1 cellular context compared by ENCODE assay signal in the genomic region with DNA sequence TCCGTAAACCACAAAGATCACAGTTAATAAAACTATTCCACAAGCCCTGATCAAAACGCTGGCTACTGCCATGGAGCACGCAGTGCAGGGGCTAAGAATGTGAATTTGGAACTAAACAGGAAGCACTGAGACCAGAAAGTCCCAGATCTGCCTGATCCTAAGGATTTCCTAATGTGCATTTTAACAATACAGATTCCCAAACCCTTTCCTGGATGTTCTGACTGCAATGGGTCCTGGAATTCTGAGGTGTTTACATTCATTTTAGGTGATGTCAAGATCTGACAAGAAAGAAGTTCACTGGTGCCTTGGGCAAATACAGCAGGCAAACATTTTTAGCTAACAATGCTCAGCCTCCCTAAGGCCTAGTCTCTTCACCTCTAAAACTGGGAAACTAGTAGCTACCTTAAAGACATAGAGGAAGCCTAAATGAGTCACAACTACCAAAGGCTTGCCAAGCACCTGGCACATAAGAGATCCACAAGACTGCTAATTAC.
A peak's percentile ranks its signal among the peaks of the same experiment; 100 is the strongest.
TF ChIP-seq lines count a peak whose summit lies in the region.

No MANE protein-coding gene starts in this region.

TF ChIP-seq in HepG2, 621 proteins besides CTCF, POLR2A, EP300 and RAD21 (continued from another document and continues in another):
- TF ChIP-seq, protein P1, sequence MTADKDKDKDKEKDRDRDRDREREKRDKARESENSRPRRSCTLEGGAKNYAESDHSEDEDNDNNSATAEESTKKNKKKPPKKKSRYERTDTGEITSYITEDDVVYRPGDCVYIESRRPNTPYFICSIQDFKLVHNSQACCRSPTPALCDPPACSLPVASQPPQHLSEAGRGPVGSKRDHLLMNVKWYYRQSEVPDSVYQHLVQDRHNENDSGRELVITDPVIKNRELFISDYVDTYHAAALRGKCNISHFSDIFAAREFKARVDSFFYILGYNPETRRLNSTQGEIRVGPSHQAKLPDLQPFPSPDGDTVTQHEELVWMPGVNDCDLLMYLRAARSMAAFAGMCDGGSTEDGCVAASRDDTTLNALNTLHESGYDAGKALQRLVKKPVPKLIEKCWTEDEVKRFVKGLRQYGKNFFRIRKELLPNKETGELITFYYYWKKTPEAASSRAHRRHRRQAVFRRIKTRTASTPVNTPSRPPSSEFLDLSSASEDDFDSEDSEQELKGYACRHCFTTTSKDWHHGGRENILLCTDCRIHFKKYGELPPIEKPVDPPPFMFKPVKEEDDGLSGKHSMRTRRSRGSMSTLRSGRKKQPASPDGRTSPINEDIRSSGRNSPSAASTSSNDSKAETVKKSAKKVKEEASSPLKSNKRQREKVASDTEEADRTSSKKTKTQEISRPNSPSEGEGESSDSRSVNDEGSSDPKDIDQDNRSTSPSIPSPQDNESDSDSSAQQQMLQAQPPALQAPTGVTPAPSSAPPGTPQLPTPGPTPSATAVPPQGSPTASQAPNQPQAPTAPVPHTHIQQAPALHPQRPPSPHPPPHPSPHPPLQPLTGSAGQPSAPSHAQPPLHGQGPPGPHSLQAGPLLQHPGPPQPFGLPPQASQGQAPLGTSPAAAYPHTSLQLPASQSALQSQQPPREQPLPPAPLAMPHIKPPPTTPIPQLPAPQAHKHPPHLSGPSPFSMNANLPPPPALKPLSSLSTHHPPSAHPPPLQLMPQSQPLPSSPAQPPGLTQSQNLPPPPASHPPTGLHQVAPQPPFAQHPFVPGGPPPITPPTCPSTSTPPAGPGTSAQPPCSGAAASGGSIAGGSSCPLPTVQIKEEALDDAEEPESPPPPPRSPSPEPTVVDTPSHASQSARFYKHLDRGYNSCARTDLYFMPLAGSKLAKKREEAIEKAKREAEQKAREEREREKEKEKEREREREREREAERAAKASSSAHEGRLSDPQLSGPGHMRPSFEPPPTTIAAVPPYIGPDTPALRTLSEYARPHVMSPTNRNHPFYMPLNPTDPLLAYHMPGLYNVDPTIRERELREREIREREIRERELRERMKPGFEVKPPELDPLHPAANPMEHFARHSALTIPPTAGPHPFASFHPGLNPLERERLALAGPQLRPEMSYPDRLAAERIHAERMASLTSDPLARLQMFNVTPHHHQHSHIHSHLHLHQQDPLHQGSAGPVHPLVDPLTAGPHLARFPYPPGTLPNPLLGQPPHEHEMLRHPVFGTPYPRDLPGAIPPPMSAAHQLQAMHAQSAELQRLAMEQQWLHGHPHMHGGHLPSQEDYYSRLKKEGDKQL (CRISPR knock-in tag; IDR thresholded peaks at IDR 0.05; ENCODE audit: low read depth): 0 out of 2 replicates have a peak, but pooled peaks have one; percentile 15
- no peak for TF ChIP-seq GATAD1 (CRISPR knock-in tag; IDR thresholded peaks at IDR 0.05)
- TF ChIP-seq, protein P2, sequence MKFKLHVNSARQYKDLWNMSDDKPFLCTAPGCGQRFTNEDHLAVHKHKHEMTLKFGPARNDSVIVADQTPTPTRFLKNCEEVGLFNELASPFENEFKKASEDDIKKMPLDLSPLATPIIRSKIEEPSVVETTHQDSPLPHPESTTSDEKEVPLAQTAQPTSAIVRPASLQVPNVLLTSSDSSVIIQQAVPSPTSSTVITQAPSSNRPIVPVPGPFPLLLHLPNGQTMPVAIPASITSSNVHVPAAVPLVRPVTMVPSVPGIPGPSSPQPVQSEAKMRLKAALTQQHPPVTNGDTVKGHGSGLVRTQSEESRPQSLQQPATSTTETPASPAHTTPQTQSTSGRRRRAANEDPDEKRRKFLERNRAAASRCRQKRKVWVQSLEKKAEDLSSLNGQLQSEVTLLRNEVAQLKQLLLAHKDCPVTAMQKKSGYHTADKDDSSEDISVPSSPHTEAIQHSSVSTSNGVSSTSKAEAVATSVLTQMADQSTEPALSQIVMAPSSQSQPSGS (CRISPR knock-in tag; IDR thresholded peaks at IDR 0.05): peak; percentile 75; the same call in 1 of the 2 replicates
- TF ChIP-seq, protein P3, sequence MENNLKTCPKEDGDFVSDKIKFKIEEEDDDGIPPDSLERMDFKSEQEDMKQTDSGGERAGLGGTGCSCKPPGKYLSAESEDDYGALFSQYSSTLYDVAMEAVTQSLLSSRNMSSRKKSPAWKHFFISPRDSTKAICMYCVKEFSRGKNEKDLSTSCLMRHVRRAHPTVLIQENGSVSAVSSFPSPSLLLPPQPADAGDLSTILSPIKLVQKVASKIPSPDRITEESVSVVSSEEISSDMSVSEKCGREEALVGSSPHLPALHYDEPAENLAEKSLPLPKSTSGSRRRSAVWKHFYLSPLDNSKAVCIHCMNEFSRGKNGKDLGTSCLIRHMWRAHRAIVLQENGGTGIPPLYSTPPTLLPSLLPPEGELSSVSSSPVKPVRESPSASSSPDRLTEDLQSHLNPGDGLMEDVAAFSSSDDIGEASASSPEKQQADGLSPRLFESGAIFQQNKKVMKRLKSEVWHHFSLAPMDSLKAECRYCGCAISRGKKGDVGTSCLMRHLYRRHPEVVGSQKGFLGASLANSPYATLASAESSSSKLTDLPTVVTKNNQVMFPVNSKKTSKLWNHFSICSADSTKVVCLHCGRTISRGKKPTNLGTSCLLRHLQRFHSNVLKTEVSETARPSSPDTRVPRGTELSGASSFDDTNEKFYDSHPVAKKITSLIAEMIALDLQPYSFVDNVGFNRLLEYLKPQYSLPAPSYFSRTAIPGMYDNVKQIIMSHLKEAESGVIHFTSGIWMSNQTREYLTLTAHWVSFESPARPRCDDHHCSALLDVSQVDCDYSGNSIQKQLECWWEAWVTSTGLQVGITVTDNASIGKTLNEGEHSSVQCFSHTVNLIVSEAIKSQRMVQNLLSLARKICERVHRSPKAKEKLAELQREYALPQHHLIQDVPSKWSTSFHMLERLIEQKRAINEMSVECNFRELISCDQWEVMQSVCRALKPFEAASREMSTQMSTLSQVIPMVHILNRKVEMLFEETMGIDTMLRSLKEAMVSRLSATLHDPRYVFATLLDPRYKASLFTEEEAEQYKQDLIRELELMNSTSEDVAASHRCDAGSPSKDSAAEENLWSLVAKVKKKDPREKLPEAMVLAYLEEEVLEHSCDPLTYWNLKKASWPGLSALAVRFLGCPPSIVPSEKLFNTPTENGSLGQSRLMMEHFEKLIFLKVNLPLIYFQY (CRISPR knock-in tag; IDR thresholded peaks at IDR 0.05; ENCODE audit: borderline replicate concordance): 0 out of 2 replicates have a peak, but pooled peaks have one; percentile 16
- TF ChIP-seq, protein P4, sequence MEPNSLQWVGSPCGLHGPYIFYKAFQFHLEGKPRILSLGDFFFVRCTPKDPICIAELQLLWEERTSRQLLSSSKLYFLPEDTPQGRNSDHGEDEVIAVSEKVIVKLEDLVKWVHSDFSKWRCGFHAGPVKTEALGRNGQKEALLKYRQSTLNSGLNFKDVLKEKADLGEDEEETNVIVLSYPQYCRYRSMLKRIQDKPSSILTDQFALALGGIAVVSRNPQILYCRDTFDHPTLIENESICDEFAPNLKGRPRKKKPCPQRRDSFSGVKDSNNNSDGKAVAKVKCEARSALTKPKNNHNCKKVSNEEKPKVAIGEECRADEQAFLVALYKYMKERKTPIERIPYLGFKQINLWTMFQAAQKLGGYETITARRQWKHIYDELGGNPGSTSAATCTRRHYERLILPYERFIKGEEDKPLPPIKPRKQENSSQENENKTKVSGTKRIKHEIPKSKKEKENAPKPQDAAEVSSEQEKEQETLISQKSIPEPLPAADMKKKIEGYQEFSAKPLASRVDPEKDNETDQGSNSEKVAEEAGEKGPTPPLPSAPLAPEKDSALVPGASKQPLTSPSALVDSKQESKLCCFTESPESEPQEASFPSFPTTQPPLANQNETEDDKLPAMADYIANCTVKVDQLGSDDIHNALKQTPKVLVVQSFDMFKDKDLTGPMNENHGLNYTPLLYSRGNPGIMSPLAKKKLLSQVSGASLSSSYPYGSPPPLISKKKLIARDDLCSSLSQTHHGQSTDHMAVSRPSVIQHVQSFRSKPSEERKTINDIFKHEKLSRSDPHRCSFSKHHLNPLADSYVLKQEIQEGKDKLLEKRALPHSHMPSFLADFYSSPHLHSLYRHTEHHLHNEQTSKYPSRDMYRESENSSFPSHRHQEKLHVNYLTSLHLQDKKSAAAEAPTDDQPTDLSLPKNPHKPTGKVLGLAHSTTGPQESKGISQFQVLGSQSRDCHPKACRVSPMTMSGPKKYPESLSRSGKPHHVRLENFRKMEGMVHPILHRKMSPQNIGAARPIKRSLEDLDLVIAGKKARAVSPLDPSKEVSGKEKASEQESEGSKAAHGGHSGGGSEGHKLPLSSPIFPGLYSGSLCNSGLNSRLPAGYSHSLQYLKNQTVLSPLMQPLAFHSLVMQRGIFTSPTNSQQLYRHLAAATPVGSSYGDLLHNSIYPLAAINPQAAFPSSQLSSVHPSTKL (CRISPR knock-in tag; IDR thresholded peaks at IDR 0.05): peak; percentile 80
- peak; percentile 59 for TF ChIP-seq CEBPG (CRISPR knock-in tag; IDR thresholded peaks at IDR 0.05)
- TF ChIP-seq, protein P5, sequence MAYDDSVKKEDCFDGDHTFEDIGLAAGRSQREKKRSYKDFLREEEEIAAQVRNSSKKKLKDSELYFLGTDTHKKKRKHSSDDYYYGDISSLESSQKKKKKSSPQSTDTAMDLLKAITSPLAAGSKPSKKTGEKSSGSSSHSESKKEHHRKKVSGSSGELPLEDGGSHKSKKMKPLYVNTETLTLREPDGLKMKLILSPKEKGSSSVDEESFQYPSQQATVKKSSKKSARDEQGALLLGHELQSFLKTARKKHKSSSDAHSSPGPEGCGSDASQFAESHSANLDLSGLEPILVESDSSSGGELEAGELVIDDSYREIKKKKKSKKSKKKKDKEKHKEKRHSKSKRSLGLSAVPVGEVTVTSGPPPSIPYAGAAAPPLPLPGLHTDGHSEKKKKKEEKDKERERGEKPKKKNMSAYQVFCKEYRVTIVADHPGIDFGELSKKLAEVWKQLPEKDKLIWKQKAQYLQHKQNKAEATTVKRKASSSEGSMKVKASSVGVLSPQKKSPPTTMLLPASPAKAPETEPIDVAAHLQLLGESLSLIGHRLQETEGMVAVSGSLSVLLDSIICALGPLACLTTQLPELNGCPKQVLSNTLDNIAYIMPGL (CRISPR knock-in tag; IDR thresholded peaks at IDR 0.05; ENCODE audit: borderline replicate concordance in 1 of 2, low read depth in 1 of 2): no peak
- TF ChIP-seq ZNF850 (CRISPR knock-in tag; conservative IDR thresholded peaks at IDR 0.05): no peak
- TF ChIP-seq AGO2 (optimal IDR thresholded peaks at IDR 0.05; ENCODE audit: low read depth, low read length): no peak
- no peak for TF ChIP-seq FOXP1 (IDR thresholded peaks at IDR 0.05)
- peak; percentile 57; the same call in 1 of the 2 replicates for TF ChIP-seq FOXP1 (CRISPR knock-in tag; IDR thresholded peaks at IDR 0.05)
- TF ChIP-seq NCOA1 (CRISPR knock-in tag; IDR thresholded peaks at IDR 0.05): no peak
- peak; percentile 75; the same call in 1 of the 2 replicates for TF ChIP-seq SOX5 (CRISPR knock-in tag; IDR thresholded peaks at IDR 0.05; ENCODE audit: borderline replicate concordance)
- TF ChIP-seq POGZ (CRISPR knock-in tag; IDR thresholded peaks at IDR 0.05): no peak
- no peak for TF ChIP-seq CBX5 (CRISPR knock-in tag; IDR thresholded peaks at IDR 0.05; ENCODE audit: borderline replicate concordance)
- TF ChIP-seq NR2F6 (IDR thresholded peaks at IDR 0.05): 0 out of 2 replicates have a peak, but pooled peaks have one; percentile 13
- TF ChIP-seq NR2F6 (CRISPR knock-in tag; IDR thresholded peaks at IDR 0.05): 0 out of 2 replicates have a peak, but pooled peaks have one; percentile 19
- TF ChIP-seq ZFY (CRISPR knock-in tag; IDR thresholded peaks at IDR 0.05): peak; percentile 37; the same call in 1 of the 2 replicates
- no peak for TF ChIP-seq SOX13 (IDR thresholded peaks at IDR 0.05)
- peak in 1 of 2 experiments; percentile 81; a peak in 1 of 4 replicates for TF ChIP-seq SOX13 (CRISPR knock-in tag; conservative IDR thresholded peaks at IDR 0.05 in 1 of 2, IDR thresholded peaks at IDR 0.05 in 1 of 2)
- TF ChIP-seq THAP11 (CRISPR knock-in tag; IDR thresholded peaks at IDR 0.05): 0 out of 2 replicates have a peak, but pooled peaks have one; percentile 20
- peak; percentile 40 for TF ChIP-seq RARA (CRISPR knock-in tag; IDR thresholded peaks at IDR 0.05)
- TF ChIP-seq FOXO1 (CRISPR knock-in tag; IDR thresholded peaks at IDR 0.05): peak; percentile 55
- TF ChIP-seq, protein P6, sequence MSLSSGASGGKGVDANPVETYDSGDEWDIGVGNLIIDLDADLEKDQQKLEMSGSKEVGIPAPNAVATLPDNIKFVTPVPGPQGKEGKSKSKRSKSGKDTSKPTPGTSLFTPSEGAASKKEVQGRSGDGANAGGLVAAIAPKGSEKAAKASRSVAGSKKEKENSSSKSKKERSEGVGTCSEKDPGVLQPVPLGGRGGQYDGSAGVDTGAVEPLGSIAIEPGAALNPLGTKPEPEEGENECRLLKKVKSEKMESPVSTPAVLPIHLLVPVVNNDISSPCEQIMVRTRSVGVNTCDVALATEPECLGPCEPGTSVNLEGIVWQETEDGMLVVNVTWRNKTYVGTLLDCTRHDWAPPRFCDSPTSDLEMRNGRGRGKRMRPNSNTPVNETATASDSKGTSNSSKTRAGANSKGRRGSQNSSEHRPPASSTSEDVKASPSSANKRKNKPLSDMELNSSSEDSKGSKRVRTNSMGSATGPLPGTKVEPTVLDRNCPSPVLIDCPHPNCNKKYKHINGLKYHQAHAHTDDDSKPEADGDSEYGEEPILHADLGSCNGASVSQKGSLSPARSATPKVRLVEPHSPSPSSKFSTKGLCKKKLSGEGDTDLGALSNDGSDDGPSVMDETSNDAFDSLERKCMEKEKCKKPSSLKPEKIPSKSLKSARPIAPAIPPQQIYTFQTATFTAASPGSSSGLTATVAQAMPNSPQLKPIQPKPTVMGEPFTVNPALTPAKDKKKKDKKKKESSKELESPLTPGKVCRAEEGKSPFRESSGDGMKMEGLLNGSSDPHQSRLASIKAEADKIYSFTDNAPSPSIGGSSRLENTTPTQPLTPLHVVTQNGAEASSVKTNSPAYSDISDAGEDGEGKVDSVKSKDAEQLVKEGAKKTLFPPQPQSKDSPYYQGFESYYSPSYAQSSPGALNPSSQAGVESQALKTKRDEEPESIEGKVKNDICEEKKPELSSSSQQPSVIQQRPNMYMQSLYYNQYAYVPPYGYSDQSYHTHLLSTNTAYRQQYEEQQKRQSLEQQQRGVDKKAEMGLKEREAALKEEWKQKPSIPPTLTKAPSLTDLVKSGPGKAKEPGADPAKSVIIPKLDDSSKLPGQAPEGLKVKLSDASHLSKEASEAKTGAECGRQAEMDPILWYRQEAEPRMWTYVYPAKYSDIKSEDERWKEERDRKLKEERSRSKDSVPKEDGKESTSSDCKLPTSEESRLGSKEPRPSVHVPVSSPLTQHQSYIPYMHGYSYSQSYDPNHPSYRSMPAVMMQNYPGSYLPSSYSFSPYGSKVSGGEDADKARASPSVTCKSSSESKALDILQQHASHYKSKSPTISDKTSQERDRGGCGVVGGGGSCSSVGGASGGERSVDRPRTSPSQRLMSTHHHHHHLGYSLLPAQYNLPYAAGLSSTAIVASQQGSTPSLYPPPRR (CRISPR knock-in tag; IDR thresholded peaks at IDR 0.05; ENCODE audit: borderline replicate concordance): no peak
- TF ChIP-seq KDM4B (CRISPR knock-in tag; IDR thresholded peaks at IDR 0.05): peak; percentile 48; the same call in 1 of the 2 replicates
- TF ChIP-seq, protein P7, sequence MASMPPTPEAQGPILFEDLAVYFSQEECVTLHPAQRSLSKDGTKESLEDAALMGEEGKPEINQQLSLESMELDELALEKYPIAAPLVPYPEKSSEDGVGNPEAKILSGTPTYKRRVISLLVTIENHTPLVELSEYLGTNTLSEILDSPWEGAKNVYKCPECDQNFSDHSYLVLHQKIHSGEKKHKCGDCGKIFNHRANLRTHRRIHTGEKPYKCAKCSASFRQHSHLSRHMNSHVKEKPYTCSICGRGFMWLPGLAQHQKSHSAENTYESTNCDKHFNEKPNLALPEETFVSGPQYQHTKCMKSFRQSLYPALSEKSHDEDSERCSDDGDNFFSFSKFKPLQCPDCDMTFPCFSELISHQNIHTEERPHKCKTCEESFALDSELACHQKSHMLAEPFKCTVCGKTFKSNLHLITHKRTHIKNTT (CRISPR knock-in tag; IDR thresholded peaks at IDR 0.05): no peak
- TF ChIP-seq ZNF782 (CRISPR knock-in tag; IDR thresholded peaks at IDR 0.05; ENCODE audit: borderline replicate concordance): no peak
- TF ChIP-seq, protein P8, sequence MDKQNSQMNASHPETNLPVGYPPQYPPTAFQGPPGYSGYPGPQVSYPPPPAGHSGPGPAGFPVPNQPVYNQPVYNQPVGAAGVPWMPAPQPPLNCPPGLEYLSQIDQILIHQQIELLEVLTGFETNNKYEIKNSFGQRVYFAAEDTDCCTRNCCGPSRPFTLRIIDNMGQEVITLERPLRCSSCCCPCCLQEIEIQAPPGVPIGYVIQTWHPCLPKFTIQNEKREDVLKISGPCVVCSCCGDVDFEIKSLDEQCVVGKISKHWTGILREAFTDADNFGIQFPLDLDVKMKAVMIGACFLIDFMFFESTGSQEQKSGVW (CRISPR knock-in tag; IDR thresholded peaks at IDR 0.05; ENCODE audit: borderline replicate concordance): no peak
